Comparison of ENCODE assay signal across 18 cellular contexts in genomic region chrX:126723881-126724280, GRCh38.
A peak's percentile ranks its signal among the peaks of the same experiment; 100 is the strongest.
DNase-seq lines count a peak whose midpoint lies in the region; ATAC-seq and TF ChIP-seq lines count a peak whose summit lies in the region.
"Had no signal": no experiment of that assay in that cellular context is flagged by ENCODE, and none has a peak within 500 bp of the region (broad histone marks: within the 10 kb centered on the region; RNA-seq: fewer than 3 reads in every experiment).

No MANE protein-coding gene starts in this region.

- H3K9ac ChIP-seq in endodermal cell (ENCODE audit: extremely low read depth, low read length, poor library complexity, severe bottlenecking), result no peak overlapping the region
- H3K9ac ChIP-seq: BLaER1 had no signal

- H3K4me3 ChIP-seq in PC-9, result no peak overlapping the region
- H3K4me3 ChIP-seq in endodermal cell (ENCODE audit: low read length), result no peak overlapping the region
- H3K4me3 ChIP-seq in transverse colon, result no peak overlapping the region
- no peak overlapping the region for H3K4me3 ChIP-seq in tibial nerve
- H3K4me3 ChIP-seq: BLaER1, GM12878, HAP-1 had no signal

- H3K27me3 ChIP-seq in PC-9 (ENCODE audit: insufficient read depth, low read depth), result no peaks in the 10 kb centered on the region
- H3K27me3 ChIP-seq in endodermal cell (ENCODE audit: control insufficient read depth, insufficient read depth, low read length, poor library complexity, severe bottlenecking), result no peaks in the 10 kb centered on the region
- no peaks in the 10 kb centered on the region for H3K27me3 ChIP-seq in transverse colon
- H3K27me3 ChIP-seq in tibial nerve, result no peaks in the 10 kb centered on the region

- intact Hi-C loops in PC-9 (cut with micrococcal nuclease; ENCODE audit: unreplicated experiment) (no loop called here), transverse colon (cut with DNase I; ENCODE audit: low total_unique reads) (no loop called here)

- TF ChIP-seq CTCF in PC-9 (conservative IDR thresholded peaks at IDR 0.05) (no peak), endodermal cell (conservative IDR thresholded peaks at IDR 0.05) (no peak), transverse colon (IDR thresholded peaks at IDR 0.05) (no peak), tibial nerve (IDR thresholded peaks at IDR 0.05) (no peak)

- H3K4me1 Mint-ChIP-seq in endodermal cell, result no peaks in the 10 kb centered on the region
- H3K4me1 Mint-ChIP-seq: CD8-positive, alpha-beta memory T cell; IgD-negative memory B cell had no signal

- H3K4me2 ChIP-seq in PC-9, result no peak overlapping the region
- H3K4me2 ChIP-seq: BLaER1 had no signal

- WGBS in endodermal cell (ENCODE audit: insufficient coverage in 1 of 2, insufficient read length in 1 of 2), 2 experiments, result 73 to 90% methylated on average over 3 to 15 of the region's 15 CpGs
- 85 to 93% methylated on average over 3 to 15 of the region's 15 CpGs for WGBS in transverse colon (ENCODE audit: low coverage in 1 of 2), 2 donors
- 72 to 93% methylated on average over 7 to 15 of the region's 15 CpGs for WGBS in tibial nerve, 2 donors

- no peak for TF ChIP-seq EP300 in transverse colon (IDR thresholded peaks at IDR 0.05; ENCODE audit: low read depth)
- no peak for TF ChIP-seq EP300 in tibial nerve (IDR thresholded peaks at IDR 0.05)

- H3K27ac ChIP-seq in PC-9 (no peak overlapping the region), endodermal cell (ENCODE audit: low read depth, low read length) (no peak overlapping the region), transverse colon (no peak overlapping the region), tibial nerve (no peak overlapping the region)
- H3K27ac ChIP-seq: BLaER1 had no signal

- H3K79me2 ChIP-seq in PC-9 (ENCODE audit: low read depth), result no peaks in the 10 kb centered on the region

- H3K36me3 Mint-ChIP-seq in endodermal cell (ENCODE audit: low read depth), result no peaks in the 10 kb centered on the region
- H3K36me3 Mint-ChIP-seq: CD8-positive, alpha-beta memory T cell; IgD-negative memory B cell had no signal

- ATAC-seq in GM21381 (IDR thresholded peaks at IDR 0.05; ENCODE audit: unreplicated experiment), result no peak
- ATAC-seq: GM12878 had no signal

- no TSS peak for BruUV-seq in PC-9 (replicated peaks; lab: Mats Ljungman, UMichigan)

- H3K4me1 ChIP-seq in PC-9 (replicated peaks; ENCODE audit: insufficient read depth), result no peaks in the 10 kb centered on the region
- H3K4me1 ChIP-seq in endodermal cell (ENCODE audit: control insufficient read depth, insufficient read depth, low read length), result no peaks in the 10 kb centered on the region
- no peaks in the 10 kb centered on the region for H3K4me1 ChIP-seq in transverse colon
- no peaks in the 10 kb centered on the region for H3K4me1 ChIP-seq in tibial nerve
- H3K4me1 ChIP-seq: BLaER1, Caco-2, HAP-1 had no signal

- no peaks in the 10 kb centered on the region for H3K27me3 Mint-ChIP-seq in endodermal cell (ENCODE audit: insufficient read depth)
- H3K27me3 Mint-ChIP-seq: CD8-positive, alpha-beta memory T cell; IgD-negative memory B cell had no signal

- in situ Hi-C loops in transverse colon (cut with MboI; ENCODE audit: low pct_ligation_motif_present in 1 of 4, low pct_unique_long_range_greater_than_20kb in 1 of 4, low sequenced_read_pairs in 3 of 4), result no loop called here

- H3K9me3 ChIP-seq in PC-9 (ENCODE audit: insufficient read depth, low read depth), result no peaks in the 10 kb centered on the region
- no peaks in the 10 kb centered on the region for H3K9me3 ChIP-seq in endodermal cell (ENCODE audit: control insufficient read depth, low read length)
- no peaks in the 10 kb centered on the region for H3K9me3 ChIP-seq in transverse colon
- H3K9me3 ChIP-seq in tibial nerve, result no peaks in the 10 kb centered on the region
- H3K9me3 ChIP-seq: BLaER1, Caco-2, HAP-1 had no signal

- TF ChIP-seq POLR2A in transverse colon (IDR thresholded peaks at IDR 0.05), result no peak
- TF ChIP-seq POLR2A in tibial nerve (IDR thresholded peaks at IDR 0.05), result no peak

- POLR2A ChIA-PET in PC-9 (lab: Charles Lee; ENCODE audit: unreplicated experiment), result no interaction called here

- H3K9me2 ChIP-seq in PC-9 (ENCODE audit: insufficient read depth), result no peaks in the 10 kb centered on the region

- H3K27ac Mint-ChIP-seq in endodermal cell, result no peak overlapping the region
- H3K27ac Mint-ChIP-seq: CD8-positive, alpha-beta memory T cell; HFFc6; IgD-negative memory B cell had no signal

- H3K9me3 Mint-ChIP-seq in endodermal cell, result peaks cover 18% of the 10 kb centered on the region
- H3K9me3 Mint-ChIP-seq: HFFc6 had no signal

- H3K4me3 Mint-ChIP-seq in endodermal cell, result peak overlapping the region; percentile 38
- H3K4me3 Mint-ChIP-seq: CD8-positive, alpha-beta memory T cell; HFFc6; IgD-negative memory B cell had no signal

- H2AFZ ChIP-seq in PC-9, result peak overlapping the region; percentile 34; the same call in 1 of the 2 replicates

- CTCF ChIA-PET in PC-9 (lab: Charles Lee), result no interaction called here

- H3F3A ChIP-seq in PC-9 (ENCODE audit: insufficient read depth, low read depth), result no peaks in the 10 kb centered on the region

- H3K36me3 ChIP-seq in PC-9 (ENCODE audit: low read depth) (no peaks in the 10 kb centered on the region), endodermal cell (ENCODE audit: control insufficient read depth, insufficient read depth, low read length) (no peaks in the 10 kb centered on the region), transverse colon (no peaks in the 10 kb centered on the region), tibial nerve (no peaks in the 10 kb centered on the region)
- H3K36me3 ChIP-seq: BLaER1, HAP-1 had no signal

- peak; percentile 16 for DNase-seq in NCI-H2171 treated with DMSO at 0.1 percent for 48 hours (lab: John Stamatoyannopoulos, UW)
- no peak for DNase-seq in NCI-H2171 (lab: John Stamatoyannopoulos, UW)
- no peak for DNase-seq in PC-9
- no peak for DNase-seq in endodermal cell
- no peak for DNase-seq in transverse colon
- no peak for DNase-seq in tibial nerve (ENCODE audit: low spot score in 2 of 2)
- DNase-seq: 8988T; AML-193; Caco-2; CD8-positive, alpha-beta memory T cell; DMS 273 treated with DMSO at 0.1 percent for 48 hours; GOT3; HFFc6 had no signal

- H4K20me1 ChIP-seq in PC-9 (ENCODE audit: insufficient read depth), result no peaks in the 10 kb centered on the region
- H4K20me1 ChIP-seq: BLaER1 had no signal
